In the genomic region with DNA sequence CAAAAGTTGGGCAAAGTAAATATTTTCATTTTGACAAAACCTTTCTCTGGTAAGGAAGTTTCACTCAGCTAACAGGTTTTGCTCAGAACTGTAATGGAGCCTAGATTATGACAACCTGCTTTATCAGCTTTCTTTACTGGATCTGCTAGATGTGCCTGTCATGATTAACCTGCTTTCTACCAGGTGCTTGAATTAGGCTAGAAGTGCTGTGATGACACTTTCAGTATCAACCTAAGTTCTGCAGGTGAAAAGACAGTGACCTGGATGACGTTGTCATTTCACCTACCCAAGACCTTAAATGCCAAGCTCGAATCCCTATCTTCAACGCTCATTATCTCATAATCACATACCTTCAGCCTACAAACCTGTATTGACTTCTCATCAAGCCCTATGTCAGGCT, we compare ENCODE assay signal across 27 cellular contexts. TPM values are rescaled to one million over a fixed set of nuclear protein-coding genes. Genes with fewer than 3 reads are reported as not detected.
A peak's percentile ranks its signal among the peaks of the same experiment; 100 is the strongest.
DNase-seq lines count a peak whose midpoint lies in the region; ATAC-seq, FAIRE-seq and TF ChIP-seq lines count a peak whose summit lies in the region.
"Had no signal": no experiment of that assay in that cellular context is flagged by ENCODE, and none has a peak within 500 bp of the region (broad histone marks: within the 10 kb centered on the region; RNA-seq: fewer than 3 reads in every experiment).

No MANE protein-coding gene starts in this region.

- peak overlapping the region; percentile 90 for H3K27ac Mint-ChIP-seq in activated naive CD4-positive, alpha-beta T cell treated with anti-CD3 and anti-CD28 coated beads, Interleukin-2, amount 50 U/mL, for 24 hours
- H3K27ac Mint-ChIP-seq in stimulated activated effector memory CD8-positive, alpha-beta T cell treated with anti-CD3 and anti-CD28 coated beads, Interleukin-12 subunit alpha, Interleukin-12 subunit beta, amount 100 ng/mL, for 72 hours, result peak overlapping the region; percentile 11
- H3K27ac Mint-ChIP-seq: activated CD4-positive, alpha-beta T cell treated with anti-CD3 and anti-CD28 coated beads, Interleukin-2, amount 10 ng/mL, durations not matched to agents 7 days and 5 days had no signal

- H3K4me1 ChIP-seq in MM.1S (ENCODE audit: low read length) (peaks cover 30% of the 10 kb centered on the region), PC-3 (ENCODE audit: insufficient read depth, low read length) (peaks cover 13% of the 10 kb centered on the region)
- H3K4me1 ChIP-seq: BE2C, upper lobe of left lung had no signal

- no peaks in the 10 kb centered on the region for H3K36me3 Mint-ChIP-seq in activated naive CD4-positive, alpha-beta T cell treated with anti-CD3 and anti-CD28 coated beads, Interleukin-2, amount 50 U/mL, for 24 hours
- H3K36me3 Mint-ChIP-seq in stimulated activated effector memory CD8-positive, alpha-beta T cell treated with anti-CD3 and anti-CD28 coated beads, Interleukin-12 subunit alpha, Interleukin-12 subunit beta, amount 100 ng/mL, for 72 hours, result no peaks in the 10 kb centered on the region

- H3K4me3 ChIP-seq in MM.1S (ENCODE audit: low read length), result no peak overlapping the region
- no peak overlapping the region for H3K4me3 ChIP-seq in bronchial epithelial cell (ENCODE audit: low read depth, low read length)
- H3K4me3 ChIP-seq in PC-3 (ENCODE audit: low read length), result no peak overlapping the region
- H3K4me3 ChIP-seq: hepatocyte, lung, PC-9, upper lobe of left lung had no signal

- H3K4me2 ChIP-seq in MM.1S (ENCODE audit: low read depth, low read length), result peak overlapping the region; percentile 40
- no peak overlapping the region for H3K4me2 ChIP-seq in PC-3 (ENCODE audit: low read length)
- H3K4me2 ChIP-seq: hepatocyte, PC-9 had no signal

- CTCF ChIA-PET in PC-3 (lab: Charles Lee), result interaction anchor here (0.6 kb wide), 1 partner anchor 168 kb away, joined by 3 read pairs; no protein-coding TSS in a partner anchor

- H3K9me3 ChIP-seq in MM.1S (replicated peaks; ENCODE audit: insufficient read depth, low read length) (no peaks in the 10 kb centered on the region), PC-3 (ENCODE audit: low read length) (no peaks in the 10 kb centered on the region)
- H3K9me3 ChIP-seq: BE2C had no signal

- TF ChIP-seq CTCF in MM.1S (IDR thresholded peaks at IDR 0.05; ENCODE audit: low read length), result no peak
- no peak for TF ChIP-seq CTCF in bronchial epithelial cell (IDR thresholded peaks at IDR 0.05; ENCODE audit: insufficient read depth, low read length, severe bottlenecking)
- no peak for TF ChIP-seq CTCF in PC-3 (conservative IDR thresholded peaks at IDR 0.05; ENCODE audit: low read depth, low read length)

- H3F3A ChIP-seq in MM.1S (ENCODE audit: insufficient read depth, low read length) (peaks cover 32% of the 10 kb centered on the region), PC-3 (ENCODE audit: low read length, unreplicated experiment) (no peaks in the 10 kb centered on the region)

- peaks cover 23% of the 10 kb centered on the region for H3K79me2 ChIP-seq in MM.1S (ENCODE audit: low read length)
- no peaks in the 10 kb centered on the region for H3K79me2 ChIP-seq in PC-3 (ENCODE audit: low read length)

- no peaks in the 10 kb centered on the region for H3K27me3 Mint-ChIP-seq in activated naive CD4-positive, alpha-beta T cell treated with anti-CD3 and anti-CD28 coated beads, Interleukin-2, amount 50 U/mL, for 24 hours
- H3K27me3 Mint-ChIP-seq: activated CD4-positive, alpha-beta T cell treated with anti-CD3 and anti-CD28 coated beads, Interleukin-2, amount 10 ng/mL, durations not matched to agents 7 days and 5 days had no signal

- H3K27me3 ChIP-seq in MM.1S (replicated peaks; ENCODE audit: insufficient read depth, low read length) (no peaks in the 10 kb centered on the region), bronchial epithelial cell (ENCODE audit: control insufficient read depth, insufficient read depth, low read length) (no peaks in the 10 kb centered on the region), PC-3 (ENCODE audit: low read length) (no peaks in the 10 kb centered on the region)
- H3K27me3 ChIP-seq: BE2C, hepatocyte, upper lobe of left lung had no signal

- BruUV-seq in PC-3 (replicated peaks; lab: Mats Ljungman, UMichigan), result no TSS peak

- H3K27ac ChIP-seq in MM.1S (ENCODE audit: low read length) (peak overlapping the region; percentile 99), PC-3 (ENCODE audit: low read length) (no peak overlapping the region)
- H3K27ac ChIP-seq: upper lobe of left lung had no signal

- H3K9ac ChIP-seq in MM.1S (ENCODE audit: low read length) (peak overlapping the region; percentile 95), PC-3 (ENCODE audit: low read length) (no peak overlapping the region)

- no peak for ATAC-seq in stimulated activated effector memory CD8-positive, alpha-beta T cell treated with anti-CD3 and anti-CD28 coated beads, Interleukin-12 subunit alpha, Interleukin-12 subunit beta, amount 100 ng/mL, for 72 hours
- ATAC-seq in PC-3, result no peak
- ATAC-seq: Right ventricle myocardium inferior had no signal

- no peak overlapping the region for H3K4me3 Mint-ChIP-seq in activated naive CD4-positive, alpha-beta T cell treated with anti-CD3 and anti-CD28 coated beads, Interleukin-2, amount 50 U/mL, for 24 hours
- H3K4me3 Mint-ChIP-seq in stimulated activated effector memory CD8-positive, alpha-beta T cell treated with anti-CD3 and anti-CD28 coated beads, Interleukin-12 subunit alpha, Interleukin-12 subunit beta, amount 100 ng/mL, for 72 hours, result no peak overlapping the region
- H3K4me3 Mint-ChIP-seq: activated CD4-positive, alpha-beta T cell treated with anti-CD3 and anti-CD28 coated beads, Interleukin-2, amount 10 ng/mL, durations not matched to agents 7 days and 5 days had no signal

- H3K4me1 Mint-ChIP-seq in activated naive CD4-positive, alpha-beta T cell treated with anti-CD3 and anti-CD28 coated beads, Interleukin-2, amount 50 U/mL, for 24 hours, result peaks cover 34% of the 10 kb centered on the region
- peaks cover 27% of the 10 kb centered on the region for H3K4me1 Mint-ChIP-seq in stimulated activated effector memory CD8-positive, alpha-beta T cell treated with anti-CD3 and anti-CD28 coated beads, Interleukin-12 subunit alpha, Interleukin-12 subunit beta, amount 100 ng/mL, for 72 hours

- intact Hi-C loops in posterior cingulate gyrus (cut with DNase I) (no loop called here), PC-3 (cut with micrococcal nuclease) (no loop called here)

- H3K9me3 Mint-ChIP-seq in activated naive CD4-positive, alpha-beta T cell treated with anti-CD3 and anti-CD28 coated beads, Interleukin-2, amount 50 U/mL, for 24 hours, result no peaks in the 10 kb centered on the region
- no peaks in the 10 kb centered on the region for H3K9me3 Mint-ChIP-seq in stimulated activated effector memory CD8-positive, alpha-beta T cell treated with anti-CD3 and anti-CD28 coated beads, Interleukin-12 subunit alpha, Interleukin-12 subunit beta, amount 100 ng/mL, for 72 hours
- H3K9me3 Mint-ChIP-seq: activated CD4-positive, alpha-beta T cell treated with anti-CD3 and anti-CD28 coated beads, Interleukin-2, amount 10 ng/mL, durations not matched to agents 7 days and 5 days had no signal

- no peak for DNase-seq in activated naive CD4-positive, alpha-beta T cell (lab: John Stamatoyannopoulos, UW)
- DNase-seq in MM.1S, result peak; percentile 92
- DNase-seq in bronchial epithelial cell (ENCODE audit: low read depth), result no peak
- no peak for DNase-seq in stimulated activated effector memory CD8-positive, alpha-beta T cell treated with anti-CD3 and anti-CD28 coated beads, Interleukin-12 subunit alpha, Interleukin-12 subunit beta, amount 100 ng/mL, for 72 hours (ENCODE audit: low spot score in 2 of 2)
- no peak for DNase-seq in NCI-H1417 (lab: John Stamatoyannopoulos, UW)
- DNase-seq in posterior cingulate gyrus, result no peak
- DNase-seq in PC-3, result no peak
- DNase-seq: ACHN; activated CD4-positive, alpha-beta T cell treated with anti-CD3 and anti-CD28 coated beads, Interleukin-2, amount 10 ng/mL, durations not matched to agents 7 days and 5 days; BE2C; cerebellar nuclear complex; dermis blood vessel endothelial cell; DMS79 treated with DMSO at 0.1 percent for 48 hours; GDM1; H7; NCI-H1105; NCI-H1930; NCI-H526 treated with DMSO at 0.1 percent for 48 hours; PC-9; stimulated activated naive CD4-positive, alpha-beta T cell; T-helper 9 cell; upper lobe of left lung had no signal

- POLR2A ChIA-PET in PC-3 (lab: Charles Lee; ENCODE audit: unreplicated experiment), result no interaction called here

- no peaks in the 10 kb centered on the region for H3K9me2 ChIP-seq in MM.1S (replicated peaks; ENCODE audit: insufficient read depth, low read length)
- H3K9me2 ChIP-seq in PC-3 (replicated peaks; ENCODE audit: low read length), result no peaks in the 10 kb centered on the region

- H4K20me1 ChIP-seq in MM.1S (ENCODE audit: insufficient read depth, low read length) (no peaks in the 10 kb centered on the region), PC-3 (ENCODE audit: low read length) (no peaks in the 10 kb centered on the region)

- peak; percentile 23 for FAIRE-seq in bronchial epithelial cell (lab: Jason Lieb, UNC)

- H2AFZ ChIP-seq in MM.1S (ENCODE audit: low read length) (0 out of 2 replicates have a peak overlapping the region, but pooled peaks have one; percentile 0), PC-3 (ENCODE audit: low read length) (no peak overlapping the region)
- H2AFZ ChIP-seq: hepatocyte, PC-9 had no signal

- H3K36me3 ChIP-seq in MM.1S (replicated peaks; ENCODE audit: insufficient read depth, low read length), result no peaks in the 10 kb centered on the region
- H3K36me3 ChIP-seq in bronchial epithelial cell (ENCODE audit: control insufficient read depth, insufficient read depth, low read length), result no peaks in the 10 kb centered on the region
- H3K36me3 ChIP-seq in PC-3 (ENCODE audit: low read depth, low read length), result no peaks in the 10 kb centered on the region
- H3K36me3 ChIP-seq: BE2C, upper lobe of left lung had no signal

RNA-seq across cellular contexts. Expression of a gene that starts 1.5 kb away (rescaled TPM):
- total RNA-seq in bronchial epithelial cell, result 4.7 and 6.3 TPM in 2 replicates
- total RNA-seq in PC-3 (2014; rRNA removed), result 1.6 and 4.5 TPM in 2 replicates
- total RNA-seq: skeletal muscle tissue had no signal
